Comparison of ENCODE assay signal across 25 cellular contexts in genomic region chr7:13872751-13873150, GRCh38.
"Had no signal": no experiment of that assay in that cellular context is flagged by ENCODE, and none has a peak within 500 bp of the region (broad histone marks: within the 10 kb centered on the region; RNA-seq: fewer than 3 reads in every experiment).

No MANE protein-coding gene starts in this region.

- H3K27me3 ChIP-seq: SJSA1 had no signal

- H3K4me1 ChIP-seq: SJSA1 had no signal

- ATAC-seq: activated CD8-positive, alpha-beta T cell treated with anti-CD3 and anti-CD28 coated beads, Interleukin-2, amount 10 ng/mL, durations not matched to agents 7 days and 5 days; activated naive CD4-positive, alpha-beta T cell treated with anti-CD3 and anti-CD28 coated beads, Interleukin-2, amount 50 U/mL, for 72 hours; activated naive CD8-positive, alpha-beta T cell treated with anti-CD3 and anti-CD28 coated beads, Interleukin-2, amount 50 U/mL, for 24 hours; Panc1; Right ventricle myocardium inferior; T-helper 17 cell; WTC11 had no signal

- FAIRE-seq: astrocyte had no signal

- DNase-seq: activated CD4-positive, alpha-beta T cell treated with anti-CD3 and anti-CD28 coated beads for 48 hours; activated CD4-positive, alpha-beta T cell treated with anti-CD3 and anti-CD28 coated beads, Interleukin-2, amount 50 U/mL, for 4 hours; activated CD4-positive, CD25-positive, alpha-beta regulatory T cell treated with anti-CD3 and anti-CD28 coated beads, Interleukin-2, amount 50 U/mL, for 72 hours; activated CD8-positive, alpha-beta memory T cell treated with anti-CD3 and anti-CD28 coated beads, Interleukin-2, amount 50 U/mL, for 48 hours; activated CD8-positive, alpha-beta T cell treated with anti-CD3 and anti-CD28 coated beads, Interleukin-2, amount 10 ng/mL, durations not matched to agents 7 days and 5 days; activated naive CD4-positive, alpha-beta T cell; activated naive CD8-positive, alpha-beta T cell treated with anti-CD3 and anti-CD28 coated beads, Interleukin-2, amount 50 U/mL, for 24 hours; activated T-cell treated with anti-CD3 and anti-CD28 coated beads, Interleukin-2, amount 50 U/mL, for 1 hour; amygdala; MM.1S; NCI-H1694; NCI-H2029; NCI-H345; NCI-H510A; NCI-H526 treated with DMSO at 0.1 percent for 48 hours; OCI-M1; RPMI8226; T-helper 17 cell; T-helper 9 cell had no signal

- H3K36me3 ChIP-seq: SJSA1 had no signal

- H3K27ac ChIP-seq: SJSA1 had no signal

- H3K4me3 ChIP-seq: SJSA1 had no signal

- H3K9me3 ChIP-seq: SJSA1 had no signal
